ENCODE assay signal across 1 cellular context in genomic region chr3:183884437-183885296, GRCh38.
TF ChIP-seq lines count a peak whose summit lies in the region.

Gene PARL, minus strand, starts transcription at chr3:183884880. Its CDS starts 34 bp downstream, at chr3:183884846.

TF ChIP-seq in K562, 482 proteins besides CTCF, POLR2A, EP300 and RAD21 (continued from another document and continues in another):
- TF ChIP-seq ZBTB33 (CRISPR knock-in tag; IDR thresholded peaks at IDR 0.05), result peak; percentile 85
- TF ChIP-seq ZSCAN32 (CRISPR knock-in tag; IDR thresholded peaks at IDR 0.05), result no peak
- no peak for TF ChIP-seq FOXK1 (CRISPR knock-in tag; IDR thresholded peaks at IDR 0.05; ENCODE audit: borderline replicate concordance)
- TF ChIP-seq ID3 (CRISPR knock-in tag; IDR thresholded peaks at IDR 0.05), result no peak
- TF ChIP-seq ID3 (tag; IDR thresholded peaks at IDR 0.05), result peak; percentile 79
- TF ChIP-seq SIN3B (IDR thresholded peaks at IDR 0.05; ENCODE audit: low read depth), result peak; percentile 92
- TF ChIP-seq POLR2AphosphoS5 (IDR thresholded peaks at IDR 0.05; ENCODE audit: control insufficient read depth, insufficient read depth, low read depth, low read length), result peak; percentile 85; the same call in 1 of the 2 replicates
- TF ChIP-seq GMEB1 (CRISPR knock-in tag; IDR thresholded peaks at IDR 0.05), result no peak
- no peak for TF ChIP-seq ZBTB5 (IDR thresholded peaks at IDR 0.05)
- TF ChIP-seq ZNF41 (CRISPR knock-in tag; conservative IDR thresholded peaks at IDR 0.05), result no peak
- no peak for TF ChIP-seq CEBPB (tag; IDR thresholded peaks at IDR 0.05)
- peak; percentile 75 for TF ChIP-seq ZNF12 (CRISPR knock-in tag; IDR thresholded peaks at IDR 0.05)
- TF ChIP-seq MBD1 (CRISPR knock-in tag; IDR thresholded peaks at IDR 0.05), result no peak
- peak; percentile 43 for TF ChIP-seq ARID1B (IDR thresholded peaks at IDR 0.05)
- no peak for TF ChIP-seq MEIS2 (IDR thresholded peaks at IDR 0.05; ENCODE audit: partially characterized antibody)
- no peak for TF ChIP-seq NEUROD1 (IDR thresholded peaks at IDR 0.05; ENCODE audit: borderline replicate concordance, low read depth, low read length, partially characterized antibody)
- peak in 1 of 2 experiments; percentile 77; a peak in 2 of 4 replicates for TF ChIP-seq UBTF (IDR thresholded peaks at IDR 0.05; ENCODE audit: borderline replicate concordance in 1 of 2, low read depth in 2 of 2, low read length in 2 of 2)
- no peak for TF ChIP-seq RBM14 (IDR thresholded peaks at IDR 0.05; ENCODE audit: borderline replicate concordance, insufficient read depth, low read depth, low read length)
- peak; percentile 96 to 98 for TF ChIP-seq MNT (conservative IDR thresholded peaks at IDR 0.05)
- no peak for TF ChIP-seq CAMTA2 (CRISPR knock-in tag; conservative IDR thresholded peaks at IDR 0.05)
- TF ChIP-seq ZBTB12 (CRISPR knock-in tag; IDR thresholded peaks at IDR 0.05), result 0 out of 2 replicates have a peak, but pooled peaks have one; percentile 12
- TF ChIP-seq MYBL2 (IDR thresholded peaks at IDR 0.05; ENCODE audit: low read depth), result no peak
- TF ChIP-seq MYBL2 (CRISPR knock-in tag; IDR thresholded peaks at IDR 0.05; ENCODE audit: borderline replicate concordance), result no peak
- no peak for TF ChIP-seq MED1 (CRISPR knock-in tag; IDR thresholded peaks at IDR 0.05; ENCODE audit: borderline replicate concordance)
- peak; percentile 83; the same call in 1 of the 2 replicates for TF ChIP-seq HLTF (IDR thresholded peaks at IDR 0.05)
- no peak for TF ChIP-seq ZNF408 (CRISPR knock-in tag; IDR thresholded peaks at IDR 0.05; ENCODE audit: low read depth)
- TF ChIP-seq TBL1XR1 (IDR thresholded peaks at IDR 0.05; ENCODE audit: low read length in 2 of 2), result peak in 1 of 2 experiments; percentile 72
- TF ChIP-seq SIN3A (IDR thresholded peaks at IDR 0.05; ENCODE audit: borderline replicate concordance in 2 of 2, control insufficient read depth in 1 of 2, low read depth in 2 of 2, low read length in 2 of 2), result peak; percentile 89 to 92; a peak in 3 of 4 replicates
- no peak for TF ChIP-seq SMARCE1 (IDR thresholded peaks at IDR 0.05)
- TF ChIP-seq ZNF212 (CRISPR knock-in tag; IDR thresholded peaks at IDR 0.05), result no peak
- TF ChIP-seq SMAD3 (CRISPR knock-in tag; conservative IDR thresholded peaks at IDR 0.05), result no peak
- TF ChIP-seq TAF9B (IDR thresholded peaks at IDR 0.05; ENCODE audit: partially characterized antibody), result peak; percentile 91
- TF ChIP-seq ZNF518B (CRISPR knock-in tag; IDR thresholded peaks at IDR 0.05), result no peak
- TF ChIP-seq RERE (CRISPR knock-in tag; IDR thresholded peaks at IDR 0.05; ENCODE audit: borderline replicate concordance), result 0 out of 2 replicates have a peak, but pooled peaks have one; percentile 20
- peak; percentile 31 for TF ChIP-seq CHD1 (IDR thresholded peaks at IDR 0.05; ENCODE audit: low read length)
